In genomic region chr1:3638027-3638426, GRCh38 we compare ENCODE assay signal across 24 cellular contexts. TPM values are rescaled to one million over a fixed set of nuclear protein-coding genes. Genes with fewer than 3 reads are reported as not detected.
"Had no signal": no experiment of that assay in that cellular context is flagged by ENCODE, and none has a peak within 500 bp of the region (broad histone marks: within the 10 kb centered on the region; RNA-seq: fewer than 3 reads in every experiment).

No MANE protein-coding gene starts in this region.

- H3K9me3 ChIP-seq: breast epithelium, SK-N-SH had no signal

- H3K36me3 ChIP-seq: breast epithelium had no signal

- DNase-seq: activated CD4-positive, alpha-beta T cell treated with anti-CD3 and anti-CD28 coated beads for 48 hours; activated CD4-positive, alpha-beta T cell treated with anti-CD3 and anti-CD28 coated beads, Interleukin-2, amount 50 U/mL, for 48 hours; activated gamma-delta T cell; activated naive CD4-positive, alpha-beta T cell treated with anti-CD3 and anti-CD28 coated beads for 36 hours; activated naive CD8-positive, alpha-beta T cell treated with anti-CD3 and anti-CD28 coated beads for 36 hours; activated T-cell treated with anti-CD3 and anti-CD28 coated beads, Interleukin-2, amount 50 U/mL, for 48 hours; central memory CD4-positive, alpha-beta T cell; Karpas-422; MM.1S; NCI-H1105; NCI-H1436; NCI-H1694 treated with DMSO at 0.1 percent for 48 hours; NCI-H2029 treated with DMSO at 0.1 percent for 48 hours; NCI-H345; NCI-H510A; NCI-H526 treated with DMSO at 0.1 percent for 48 hours; NCI-H82; SK-N-SH; T-helper 1 cell had no signal

- H3K4me1 ChIP-seq: breast epithelium had no signal

- ATAC-seq: activated CD4-positive, CD25-positive, alpha-beta regulatory T cell treated with anti-CD3 and anti-CD28 coated beads, Interleukin-2, amount 50 U/mL, for 24 hours; activated T-helper 17 cell treated with anti-CD3 and anti-CD28 coated beads, Interleukin-2, amount 50 U/mL, for 72 hours; K562 had no signal

- H3K4me2 ChIP-seq: SK-N-SH had no signal

- H3K4me3 ChIP-seq: breast epithelium, K562 had no signal

- H3K9ac ChIP-seq: SK-N-SH had no signal

- H3K27ac ChIP-seq: breast epithelium had no signal

- H3K27me3 ChIP-seq: breast epithelium had no signal

RNA-seq across cellular contexts. Expression of gene TP73, which starts 14.3 kb away (rescaled TPM):
- total RNA-seq: RPMI7951 had no signal
